18 cellular contexts compared by ENCODE assay signal in genomic region chr3:154111365-154111764, GRCh38. TPM values are rescaled to one million over a fixed set of nuclear protein-coding genes. Genes with fewer than 3 reads are reported as not detected.
"Had no signal": no experiment of that assay in that cellular context is flagged by ENCODE, and none has a peak within 500 bp of the region (broad histone marks: within the 10 kb centered on the region; RNA-seq: fewer than 3 reads in every experiment).

No MANE protein-coding gene starts in this region.

- H3K27ac Mint-ChIP-seq: activated B cell treated with CpG ODN at 0.5 μM for 24 hours; activated CD4-positive, alpha-beta memory T cell treated with anti-CD3 and anti-CD28 coated beads for 36 hours; activated naive CD4-positive, alpha-beta T cell treated with anti-CD3 and anti-CD28 coated beads, Interleukin-2, amount 50 U/mL, for 72 hours; activated T-helper 1 cell treated with anti-CD3 and anti-CD28 coated beads, Interleukin-12 subunit alpha, Interleukin-12 subunit beta, Interleukin-2, Interleukin-4 antibody, amounts not matched to agents 30 ng/mL and 10 ng/mL and 1 ng/mL, durations not matched to agents 14 hours and 24 hours and 36 hours; memory B cell; naive thymus-derived CD4-positive, alpha-beta T cell; stimulated activated naive B cell treated with anti-CD40 and anti-IgM and Interleukin-4, amounts not matched to agents 10 μg/mL and 1 μg/mL and 100 μg/mL, for 72 hours had no signal

- H3K36me3 ChIP-seq: adrenal gland, cardiac muscle cell, neutrophil, thyroid gland had no signal

- H3K4me1 ChIP-seq: adrenal gland had no signal

- FAIRE-seq: kidney, urothelium cell line had no signal

- H3K36me3 Mint-ChIP-seq: activated CD4-positive, alpha-beta memory T cell treated with anti-CD3 and anti-CD28 coated beads for 36 hours; activated naive CD4-positive, alpha-beta T cell treated with anti-CD3 and anti-CD28 coated beads, Interleukin-2, amount 50 U/mL, for 72 hours; memory B cell; naive thymus-derived CD4-positive, alpha-beta T cell; stimulated activated naive B cell treated with anti-CD40 and anti-IgM and Interleukin-4, amounts not matched to agents 10 μg/mL and 1 μg/mL and 100 μg/mL, for 72 hours had no signal

- H3K4me3 Mint-ChIP-seq: activated B cell treated with CpG ODN at 0.5 μM for 24 hours; activated CD4-positive, alpha-beta memory T cell treated with anti-CD3 and anti-CD28 coated beads for 36 hours; activated T-helper 1 cell treated with anti-CD3 and anti-CD28 coated beads, Interleukin-12 subunit alpha, Interleukin-12 subunit beta, Interleukin-2, Interleukin-4 antibody, amounts not matched to agents 30 ng/mL and 10 ng/mL and 1 ng/mL, durations not matched to agents 14 hours and 24 hours and 36 hours; memory B cell; stimulated activated naive B cell treated with anti-CD40 and anti-IgM and Interleukin-4, amounts not matched to agents 10 μg/mL and 1 μg/mL and 100 μg/mL, for 72 hours had no signal

- H3K9me3 ChIP-seq: adrenal gland, neutrophil, thyroid gland had no signal

- H3K27ac ChIP-seq: adrenal gland, cardiac muscle cell, neutrophil, thyroid gland had no signal

- H3K9me3 Mint-ChIP-seq: activated B cell treated with CpG ODN at 0.5 μM for 24 hours; activated CD4-positive, alpha-beta memory T cell treated with anti-CD3 and anti-CD28 coated beads for 36 hours; activated naive CD4-positive, alpha-beta T cell treated with anti-CD3 and anti-CD28 coated beads, Interleukin-2, amount 50 U/mL, for 72 hours; activated T-helper 1 cell treated with anti-CD3 and anti-CD28 coated beads, Interleukin-12 subunit alpha, Interleukin-12 subunit beta, Interleukin-2, Interleukin-4 antibody, amounts not matched to agents 30 ng/mL and 10 ng/mL and 1 ng/mL, durations not matched to agents 14 hours and 24 hours and 36 hours; memory B cell; naive thymus-derived CD4-positive, alpha-beta T cell; stimulated activated naive B cell treated with anti-CD40 and anti-IgM and Interleukin-4, amounts not matched to agents 10 μg/mL and 1 μg/mL and 100 μg/mL, for 72 hours had no signal

- H3K4me1 Mint-ChIP-seq: activated B cell treated with CpG ODN at 0.5 μM for 24 hours; memory B cell; stimulated activated naive B cell treated with anti-CD40 and anti-IgM and Interleukin-4, amounts not matched to agents 10 μg/mL and 1 μg/mL and 100 μg/mL, for 72 hours had no signal

- H3K4me3 ChIP-seq: adrenal gland, cardiac muscle cell, thyroid gland had no signal

- DNase-seq: activated B cell treated with CpG ODN at 0.5 μM for 24 hours; activated CD4-positive, alpha-beta memory T cell treated with anti-CD3 and anti-CD28 coated beads for 36 hours; activated CD4-positive, alpha-beta T cell treated with anti-CD3 and anti-CD28 coated beads for 4 hours; activated gamma-delta T cell treated with Interleukin-2 at 50 U/mL for 16 hours; activated T-cell treated with anti-CD3 and anti-CD28 coated beads for 4 hours; adrenal gland; foreskin melanocyte; kidney; left ventricle myocardium superior; naive thymus-derived CD4-positive, alpha-beta T cell; stimulated activated naive B cell treated with anti-CD40 and anti-IgM and Interleukin-4, amounts not matched to agents 10 μg/mL and 1 μg/mL and 100 μg/mL, for 72 hours; thyroid gland had no signal

- H3K27me3 ChIP-seq: adrenal gland, cardiac muscle cell, neutrophil, thyroid gland had no signal

RNA-seq across cellular contexts. Expression of gene ARHGEF26, which starts 9.8 kb away (rescaled TPM):
- total RNA-seq: activated B cell treated with CpG ODN at 0.5 μM for 24 hours; activated T-helper 1 cell treated with anti-CD3 and anti-CD28 coated beads, Interleukin-12 subunit alpha, Interleukin-12 subunit beta, Interleukin-2, Interleukin-4 antibody, amounts not matched to agents 30 ng/mL and 10 ng/mL and 1 ng/mL, durations not matched to agents 14 hours and 24 hours and 36 hours had no signal
